In the genomic region with DNA sequence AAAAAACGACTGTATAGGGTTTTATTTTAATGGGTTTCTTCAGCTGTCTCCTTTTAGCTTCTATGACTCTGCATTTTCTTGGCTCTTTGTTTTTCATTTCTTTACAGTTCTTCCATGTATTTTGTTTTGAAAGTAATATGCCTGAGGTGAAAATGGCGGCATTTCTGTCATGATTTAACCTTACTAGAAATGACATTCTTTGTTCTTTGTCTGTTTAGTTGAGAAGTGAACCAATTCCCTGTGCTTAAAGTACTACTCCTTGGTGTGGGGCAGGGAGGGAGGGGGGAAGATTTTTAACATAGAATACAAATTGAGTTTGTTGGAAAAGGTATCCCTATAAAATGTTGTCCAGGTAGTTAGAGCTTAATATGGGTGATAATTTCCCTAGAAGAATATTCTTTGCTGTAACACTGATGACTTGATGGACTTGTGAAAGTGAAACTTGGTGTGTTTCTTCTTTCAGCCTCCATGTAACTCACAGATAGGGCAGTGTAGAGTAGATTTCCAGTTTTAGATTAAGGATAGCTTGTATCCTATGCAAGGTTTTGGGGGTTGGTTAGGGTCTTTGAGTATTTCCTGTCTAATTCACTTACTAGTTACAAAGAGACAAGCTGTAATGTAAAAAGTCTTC, we compare ENCODE assay signal across 14 cellular contexts.
DNase-seq lines count a peak whose midpoint lies in the region; ATAC-seq and TF ChIP-seq lines count a peak whose summit lies in the region.
"Had no signal": no experiment of that assay in that cellular context is flagged by ENCODE, and none has a peak within 500 bp of the region (broad histone marks: within the 10 kb centered on the region; RNA-seq: fewer than 3 reads in every experiment).

No MANE protein-coding gene starts in this region.

- no peak overlapping the region for H2BK12ac ChIP-seq in mesenchymal stem cell (ENCODE audit: low read length in 2 of 2)

- H3K4me1 Mint-ChIP-seq in central memory CD8-positive, alpha-beta T cell: peaks cover 46% of the 10 kb centered on the region

- ATAC-seq in central memory CD8-positive, alpha-beta T cell (replicated peaks; ENCODE audit: extremely low read depth, poor library complexity, severe bottlenecking): no peak
- no peak for ATAC-seq in left ventricle myocardium superior
- no peak for ATAC-seq in HG02885 (IDR thresholded peaks at IDR 0.05; ENCODE audit: poor library complexity, unreplicated experiment)
- ATAC-seq: heart left ventricle had no signal

- H3K18ac ChIP-seq in mesenchymal stem cell (ENCODE audit: low read depth in 1 of 2, low read length in 2 of 2): no peak overlapping the region

- H3K27ac Mint-ChIP-seq in central memory CD8-positive, alpha-beta T cell (ENCODE audit: low read depth): peak overlapping the region; percentile 36

- no peaks in the 10 kb centered on the region for H4K20me1 ChIP-seq in MM.1S (ENCODE audit: insufficient read depth, low read length)

- H2AK5ac ChIP-seq in mesenchymal stem cell (ENCODE audit: low read length, severe bottlenecking): no peak overlapping the region

- peaks cover 8% of the 10 kb centered on the region for H3K36me3 Mint-ChIP-seq in central memory CD8-positive, alpha-beta T cell (ENCODE audit: insufficient read depth)

- H3K27ac ChIP-seq in MM.1S (ENCODE audit: low read length) (peak overlapping the region; percentile 8; the same call in 1 of the 2 replicates), mesenchymal stem cell (ENCODE audit: low read length, poor library complexity, severe bottlenecking) (no peak overlapping the region)
- H3K27ac ChIP-seq: heart left ventricle, right atrium auricular region had no signal

- H3K27me3 ChIP-seq in MM.1S (replicated peaks; ENCODE audit: insufficient read depth, low read length) (no peaks in the 10 kb centered on the region), mesenchymal stem cell (ENCODE audit: control insufficient read depth in 1 of 2, insufficient read depth in 1 of 2, low read length in 2 of 2) (no peaks in the 10 kb centered on the region)
- H3K27me3 ChIP-seq: heart left ventricle, right atrium auricular region had no signal

- no peak for TF ChIP-seq CTCF in MM.1S (IDR thresholded peaks at IDR 0.05; ENCODE audit: low read length)

- H3K36me3 ChIP-seq in MM.1S (replicated peaks; ENCODE audit: insufficient read depth, low read length) (no peaks in the 10 kb centered on the region), mesenchymal stem cell (ENCODE audit: control insufficient read depth in 1 of 2, insufficient read depth in 2 of 2, low read depth in 1 of 2, low read length in 2 of 2) (peaks cover 8% of the 10 kb centered on the region in 2 experiments)
- H3K36me3 ChIP-seq: right atrium auricular region had no signal

- H3K9me3 Mint-ChIP-seq in central memory CD8-positive, alpha-beta T cell: no peaks in the 10 kb centered on the region

- no peak overlapping the region for H3K9ac ChIP-seq in MM.1S (ENCODE audit: low read length)
- peak overlapping the region; percentile 33 for H3K9ac ChIP-seq in mesenchymal stem cell (ENCODE audit: low read length)

- no peaks in the 10 kb centered on the region for H3K9me2 ChIP-seq in MM.1S (replicated peaks; ENCODE audit: insufficient read depth, low read length)

- no peak overlapping the region for H2BK120ac ChIP-seq in mesenchymal stem cell (ENCODE audit: low read depth, low read length)

- H3K27me3 Mint-ChIP-seq in central memory CD8-positive, alpha-beta T cell: no peaks in the 10 kb centered on the region

- H4K8ac ChIP-seq in mesenchymal stem cell (ENCODE audit: low read length): no peak overlapping the region

- H3K79me2 ChIP-seq in MM.1S (ENCODE audit: low read length): peaks cover 39% of the 10 kb centered on the region

- H4K91ac ChIP-seq in mesenchymal stem cell (ENCODE audit: low read length): no peak overlapping the region

- H3F3A ChIP-seq in MM.1S (ENCODE audit: insufficient read depth, low read length): no peaks in the 10 kb centered on the region

- H3K79me1 ChIP-seq in mesenchymal stem cell (replicated peaks; ENCODE audit: low read length, poor library complexity, severe bottlenecking): peaks cover 22% of the 10 kb centered on the region

- no peak overlapping the region for H2AFZ ChIP-seq in MM.1S (ENCODE audit: low read length)
- no peak overlapping the region for H2AFZ ChIP-seq in mesenchymal stem cell (ENCODE audit: low read depth, low read length)

- H3K4ac ChIP-seq in mesenchymal stem cell (ENCODE audit: low read depth in 1 of 2, low read length in 2 of 2): no peak overlapping the region

- H2BK5ac ChIP-seq in mesenchymal stem cell (ENCODE audit: low read depth, low read length, poor library complexity, severe bottlenecking): no peak overlapping the region

- H2BK15ac ChIP-seq in mesenchymal stem cell (ENCODE audit: low read depth, poor library complexity, severe bottlenecking): no peak overlapping the region

- intact Hi-C loops in left ventricle myocardium superior (cut with micrococcal nuclease): no loop called here

- H3K4me2 ChIP-seq in MM.1S (ENCODE audit: low read depth, low read length) (peak overlapping the region; percentile 43), mesenchymal stem cell (ENCODE audit: low read length, poor library complexity, severe bottlenecking) (no peak overlapping the region)

- no CpG with 5 or more reads among the region's 2 CpGs for WGBS in mesenchymal stem cell

- H3K14ac ChIP-seq in mesenchymal stem cell (ENCODE audit: low read length in 2 of 2): no peak overlapping the region

- H3K4me1 ChIP-seq in MM.1S (ENCODE audit: low read length): peaks cover 34% of the 10 kb centered on the region
- H3K4me1 ChIP-seq in mesenchymal stem cell (ENCODE audit: control insufficient read depth, insufficient read depth, low read depth, low read length): peaks cover 14% of the 10 kb centered on the region

- no peak overlapping the region for H3K23ac ChIP-seq in mesenchymal stem cell (ENCODE audit: low read length in 2 of 2)

- DNase-seq in ACHN (peak; percentile 27), MM.1S (peak; percentile 60), mesenchymal stem cell (peak; percentile 57), left ventricle myocardium superior (no peak), D341Med (ENCODE audit: low spot score) (no peak), SHP77 (lab: John Stamatoyannopoulos, UW) (no peak)
- DNase-seq in central memory CD8-positive, alpha-beta T cell (ENCODE audit: low spot score in 2 of 2): no peak
- DNase-seq: activated CD4-positive, alpha-beta T cell treated with anti-CD3 and anti-CD28 coated beads for 4 hours; heart left ventricle; NCI-H1105; NCI-H524 treated with DMSO at 0.1 percent for 48 hours; SIG-M5 had no signal

- H3K4me3 ChIP-seq in MM.1S (ENCODE audit: low read length): no peak overlapping the region
- H3K4me3 ChIP-seq in mesenchymal stem cell (ENCODE audit: insufficient read depth in 1 of 2, low read depth in 1 of 2, low read length in 2 of 2): peak overlapping the region in 1 of 2 experiments; percentile 43
- H3K4me3 ChIP-seq: heart left ventricle, right atrium auricular region had no signal

- H3K9me3 ChIP-seq in MM.1S (replicated peaks; ENCODE audit: insufficient read depth, low read length) (no peaks in the 10 kb centered on the region), mesenchymal stem cell (ENCODE audit: control insufficient read depth, low read length) (no peaks in the 10 kb centered on the region)
- H3K9me3 ChIP-seq: heart left ventricle, right atrium auricular region had no signal

- in situ Hi-C loops in ACHN (cut with HindIII; ENCODE audit: low pct_ligation_motif_present, low pct_unique_long_range_greater_than_20kb, low sequenced_read_pairs): no loop called here

- no peak overlapping the region for H3K4me3 Mint-ChIP-seq in central memory CD8-positive, alpha-beta T cell

Comparison
In these comparisons a context has a peak if more than half of its experiments do, and no peak if none do; other contexts are left out.
1. DNase-seq: peak in ACHN (single experiment), MM.1S (single experiment) and mesenchymal stem cell (single experiment); none in central memory CD8-positive, alpha-beta T cell (0 of 2), left ventricle myocardium superior (single experiment), D341Med (single experiment) and SHP77 (0 of 2).